Comparison of ENCODE assay signal across 8 cellular contexts in the genomic region with DNA sequence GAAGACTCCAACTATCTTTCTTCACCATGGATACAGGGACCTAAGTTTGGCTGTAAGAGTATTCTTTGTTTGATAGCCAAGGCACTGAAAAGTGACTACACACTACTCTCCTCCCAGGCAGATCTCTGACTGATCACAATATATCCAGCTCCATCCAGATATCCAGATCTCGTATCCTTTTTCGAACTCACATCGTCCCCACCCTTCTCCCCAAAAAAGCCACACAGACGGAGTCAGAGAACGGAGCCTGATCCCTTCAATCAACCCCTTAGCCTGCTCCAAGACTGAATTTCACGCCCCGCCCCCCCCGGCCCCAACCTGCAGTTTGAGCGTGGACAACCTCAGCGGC. TPM values are rescaled to one million over a fixed set of nuclear protein-coding genes. Genes with fewer than 3 reads are reported as not detected.
A peak's percentile ranks its signal among the peaks of the same experiment; 100 is the strongest.
DNase-seq lines count a peak whose midpoint lies in the region; ATAC-seq and TF ChIP-seq lines count a peak whose summit lies in the region.

No MANE protein-coding gene starts in this region.

- TF ChIP-seq CTCF in fibroblast of villous mesenchyme (IDR thresholded peaks at IDR 0.05; ENCODE audit: insufficient read depth, low read depth, low read length) (no peak), psoas muscle (IDR thresholded peaks at IDR 0.05) (no peak)

- peaks cover 0 to 2% of the 10 kb centered on the region in 2 donors for H3K36me3 ChIP-seq in psoas muscle (ENCODE audit: insufficient read depth in 1 of 2, low read depth in 1 of 2)

- DNase-seq in NCI-H146 (lab: John Stamatoyannopoulos, UW) = peak; percentile 32
- DNase-seq in NCI-H146 treated with DMSO at 0.1 percent for 48 hours (lab: John Stamatoyannopoulos, UW; ENCODE audit: unreplicated experiment) = no peak
- DNase-seq in fibroblast of villous mesenchyme (ENCODE audit: low read depth) = no peak
- DNase-seq in psoas muscle = no peak
- DNase-seq in SW 1271 (lab: John Stamatoyannopoulos, UW) = no peak
- DNase-seq in activated CD4-positive, CD25-positive, alpha-beta regulatory T cell (lab: John Stamatoyannopoulos, UW) = no peak
- DNase-seq in KBM-7 = no peak

- ATAC-seq in SK-N-SH treated with all-trans-retinoic acid at 6 μM for 48 hours (peak; percentile 35), psoas muscle (peak in 2 of 4 donors; percentile 9 to 27)

- in situ Hi-C loops in KBM-7 (cut with MboI; ENCODE audit: low pct_unique_long_range_greater_than_20kb, low sequenced_read_pairs) = no loop called here

- no peaks in the 10 kb centered on the region for H3K27me3 ChIP-seq in psoas muscle (ENCODE audit: insufficient read depth in 3 of 3, low read length in 2 of 3)

- intact Hi-C loops in psoas muscle (cut with DNase I) = no loop called here

- H3K27ac ChIP-seq in psoas muscle = peak overlapping the region; percentile 76

- H3K9me3 ChIP-seq in psoas muscle = peaks cover 7% of the 10 kb centered on the region

- 0 to 1% (median 1%) methylated on average over 10 of the region's 10 CpGs for WGBS in psoas muscle, 3 donors

- H3K4me3 ChIP-seq in fibroblast of villous mesenchyme (ENCODE audit: low read depth, low read length) (peak overlapping the region; percentile 71), psoas muscle (peak overlapping the region; percentile 96)

- peaks cover 10% of the 10 kb centered on the region for H3K4me1 ChIP-seq in psoas muscle

TF ChIP-seq in SK-N-SH treated with all-trans-retinoic acid at 6 μM for 48 hours, 23 proteins besides CTCF, POLR2A, EP300 and RAD21:
- TF ChIP-seq, protein P1, sequence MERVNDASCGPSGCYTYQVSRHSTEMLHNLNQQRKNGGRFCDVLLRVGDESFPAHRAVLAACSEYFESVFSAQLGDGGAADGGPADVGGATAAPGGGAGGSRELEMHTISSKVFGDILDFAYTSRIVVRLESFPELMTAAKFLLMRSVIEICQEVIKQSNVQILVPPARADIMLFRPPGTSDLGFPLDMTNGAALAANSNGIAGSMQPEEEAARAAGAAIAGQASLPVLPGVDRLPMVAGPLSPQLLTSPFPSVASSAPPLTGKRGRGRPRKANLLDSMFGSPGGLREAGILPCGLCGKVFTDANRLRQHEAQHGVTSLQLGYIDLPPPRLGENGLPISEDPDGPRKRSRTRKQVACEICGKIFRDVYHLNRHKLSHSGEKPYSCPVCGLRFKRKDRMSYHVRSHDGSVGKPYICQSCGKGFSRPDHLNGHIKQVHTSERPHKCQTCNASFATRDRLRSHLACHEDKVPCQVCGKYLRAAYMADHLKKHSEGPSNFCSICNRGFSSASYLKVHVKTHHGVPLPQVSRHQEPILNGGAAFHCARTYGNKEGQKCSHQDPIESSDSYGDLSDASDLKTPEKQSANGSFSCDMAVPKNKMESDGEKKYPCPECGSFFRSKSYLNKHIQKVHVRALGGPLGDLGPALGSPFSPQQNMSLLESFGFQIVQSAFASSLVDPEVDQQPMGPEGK (CRISPR knock-in tag; IDR thresholded peaks at IDR 0.05; ENCODE audit: borderline replicate concordance) = no peak
- TF ChIP-seq ZC3H10 (CRISPR knock-in tag; IDR thresholded peaks at IDR 0.05) (no peak), ESRRG (CRISPR knock-in tag; IDR thresholded peaks at IDR 0.05) (no peak), OSR1 (CRISPR knock-in tag; IDR thresholded peaks at IDR 0.05) (no peak), RARB (CRISPR knock-in tag; IDR thresholded peaks at IDR 0.05) (no peak), ZNF565 (CRISPR knock-in tag; conservative IDR thresholded peaks at IDR 0.05; ENCODE audit: low read depth) (no peak), TCF4 (CRISPR knock-in tag; IDR thresholded peaks at IDR 0.05; ENCODE audit: borderline replicate concordance) (no peak), ZFP30 (CRISPR knock-in tag; IDR thresholded peaks at IDR 0.05) (no peak), TOX (CRISPR knock-in tag; IDR thresholded peaks at IDR 0.05; ENCODE audit: borderline replicate concordance) (no peak), ZNF70 (CRISPR knock-in tag; IDR thresholded peaks at IDR 0.05) (no peak), PPARA (CRISPR knock-in tag; IDR thresholded peaks at IDR 0.05; ENCODE audit: borderline replicate concordance) (no peak), ISL1 (CRISPR knock-in tag; IDR thresholded peaks at IDR 0.05) (no peak), SNAI2 (CRISPR knock-in tag; IDR thresholded peaks at IDR 0.05) (no peak), ARNTL (CRISPR knock-in tag; IDR thresholded peaks at IDR 0.05; ENCODE audit: borderline replicate concordance, low read depth) (no peak), GLIS3 (CRISPR knock-in tag; IDR thresholded peaks at IDR 0.05) (no peak), CSDC2 (CRISPR knock-in tag; IDR thresholded peaks at IDR 0.05) (no peak), BACH2 (CRISPR knock-in tag; IDR thresholded peaks at IDR 0.05; ENCODE audit: borderline replicate concordance) (no peak), ZNF8 (CRISPR knock-in tag; IDR thresholded peaks at IDR 0.05) (no peak)
- TF ChIP-seq, protein P2, sequence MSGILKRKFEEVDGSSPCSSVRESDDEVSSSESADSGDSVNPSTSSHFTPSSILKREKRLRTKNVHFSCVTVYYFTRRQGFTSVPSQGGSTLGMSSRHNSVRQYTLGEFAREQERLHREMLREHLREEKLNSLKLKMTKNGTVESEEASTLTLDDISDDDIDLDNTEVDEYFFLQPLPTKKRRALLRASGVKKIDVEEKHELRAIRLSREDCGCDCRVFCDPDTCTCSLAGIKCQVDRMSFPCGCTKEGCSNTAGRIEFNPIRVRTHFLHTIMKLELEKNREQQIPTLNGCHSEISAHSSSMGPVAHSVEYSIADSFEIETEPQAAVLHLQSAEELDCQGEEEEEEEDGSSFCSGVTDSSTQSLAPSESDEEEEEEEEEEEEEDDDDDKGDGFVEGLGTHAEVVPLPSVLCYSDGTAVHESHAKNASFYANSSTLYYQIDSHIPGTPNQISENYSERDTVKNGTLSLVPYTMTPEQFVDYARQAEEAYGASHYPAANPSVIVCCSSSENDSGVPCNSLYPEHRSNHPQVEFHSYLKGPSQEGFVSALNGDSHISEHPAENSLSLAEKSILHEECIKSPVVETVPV (CRISPR knock-in tag; IDR thresholded peaks at IDR 0.05) = no peak
- TF ChIP-seq, protein P3, sequence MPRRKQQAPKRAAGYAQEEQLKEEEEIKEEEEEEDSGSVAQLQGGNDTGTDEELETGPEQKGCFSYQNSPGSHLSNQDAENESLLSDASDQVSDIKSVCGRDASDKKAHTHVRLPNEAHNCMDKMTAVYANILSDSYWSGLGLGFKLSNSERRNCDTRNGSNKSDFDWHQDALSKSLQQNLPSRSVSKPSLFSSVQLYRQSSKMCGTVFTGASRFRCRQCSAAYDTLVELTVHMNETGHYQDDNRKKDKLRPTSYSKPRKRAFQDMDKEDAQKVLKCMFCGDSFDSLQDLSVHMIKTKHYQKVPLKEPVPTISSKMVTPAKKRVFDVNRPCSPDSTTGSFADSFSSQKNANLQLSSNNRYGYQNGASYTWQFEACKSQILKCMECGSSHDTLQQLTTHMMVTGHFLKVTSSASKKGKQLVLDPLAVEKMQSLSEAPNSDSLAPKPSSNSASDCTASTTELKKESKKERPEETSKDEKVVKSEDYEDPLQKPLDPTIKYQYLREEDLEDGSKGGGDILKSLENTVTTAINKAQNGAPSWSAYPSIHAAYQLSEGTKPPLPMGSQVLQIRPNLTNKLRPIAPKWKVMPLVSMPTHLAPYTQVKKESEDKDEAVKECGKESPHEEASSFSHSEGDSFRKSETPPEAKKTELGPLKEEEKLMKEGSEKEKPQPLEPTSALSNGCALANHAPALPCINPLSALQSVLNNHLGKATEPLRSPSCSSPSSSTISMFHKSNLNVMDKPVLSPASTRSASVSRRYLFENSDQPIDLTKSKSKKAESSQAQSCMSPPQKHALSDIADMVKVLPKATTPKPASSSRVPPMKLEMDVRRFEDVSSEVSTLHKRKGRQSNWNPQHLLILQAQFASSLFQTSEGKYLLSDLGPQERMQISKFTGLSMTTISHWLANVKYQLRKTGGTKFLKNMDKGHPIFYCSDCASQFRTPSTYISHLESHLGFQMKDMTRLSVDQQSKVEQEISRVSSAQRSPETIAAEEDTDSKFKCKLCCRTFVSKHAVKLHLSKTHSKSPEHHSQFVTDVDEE (CRISPR knock-in tag; IDR thresholded peaks at IDR 0.05) = no peak

RNA-seq across cellular contexts. Expression of gene DHX57, which starts 0.5 kb away (rescaled TPM):
- total RNA-seq in fibroblast of villous mesenchyme (22.5 and 28.9 TPM in 2 replicates), psoas muscle (10 to 100 TPM; 11.6 to 15.3 (median 13.6) TPM)
- polyA plus RNA-seq in psoas muscle = 1 to 10 TPM; 7.7 to 8.7 (median 8.5) TPM

RNA-seq across cellular contexts. Expression of gene MORN2, which starts 0.6 kb away (rescaled TPM):
- total RNA-seq in fibroblast of villous mesenchyme (10.8 and 13.5 TPM in 2 replicates), psoas muscle (10 to 100 TPM in 3 of 4 donors, 1 to 10 TPM in 1; 8.2 to 18.9 (median 14.1) TPM)
- 10 to 100 TPM; 21.4 to 35.3 (median 26.3) TPM for polyA plus RNA-seq in psoas muscle

RNA-seq across cellular contexts. Expression of gene ARHGEF33, which starts 14.5 kb away (rescaled TPM):
- total RNA-seq in fibroblast of villous mesenchyme (0.32 and 0.43 TPM in 2 replicates), psoas muscle (under 1 TPM; 0.15 to 0.58 (median 0.15) TPM)
- under 1 TPM; 0.03 to 0.25 (median 0.13) TPM for polyA plus RNA-seq in psoas muscle
